ENCODE assay signal across 27 cellular contexts in genomic region chr3:162211470-162211869, GRCh38.
"Had no signal": no experiment of that assay in that cellular context is flagged by ENCODE, and none has a peak within 500 bp of the region (broad histone marks: within the 10 kb centered on the region; RNA-seq: fewer than 3 reads in every experiment).

No MANE protein-coding gene starts in this region.

- H3K36me3 ChIP-seq: brain microvascular endothelial cell, cardiac muscle cell, Peyer's patch had no signal

- H3K27me3 ChIP-seq: brain microvascular endothelial cell, cardiac muscle cell, Peyer's patch had no signal

- H3K27ac Mint-ChIP-seq: activated CD4-positive, alpha-beta memory T cell treated with anti-CD3 and anti-CD28 coated beads for 36 hours; activated CD4-positive, alpha-beta T cell treated with anti-CD3 and anti-CD28 coated beads, Interleukin-2, amount 10 ng/mL, durations not matched to agents 7 days and 5 days; activated naive CD4-positive, alpha-beta T cell treated with anti-CD3 and anti-CD28 coated beads, Interleukin-2, amount 50 U/mL, for 72 hours; T-cell had no signal

- H3K4me3 Mint-ChIP-seq: activated CD4-positive, alpha-beta memory T cell treated with anti-CD3 and anti-CD28 coated beads for 36 hours; activated CD4-positive, alpha-beta T cell treated with anti-CD3 and anti-CD28 coated beads, Interleukin-2, amount 10 ng/mL, durations not matched to agents 7 days and 5 days; activated T-cell treated with anti-CD3 and anti-CD28 coated beads, Interleukin-2, amount 50 U/mL, for 4 hours; T-cell had no signal

- FAIRE-seq: TTC549 had no signal

- H3K4me1 Mint-ChIP-seq: activated CD4-positive, alpha-beta T cell treated with anti-CD3 and anti-CD28 coated beads, Interleukin-2, amount 10 ng/mL, durations not matched to agents 7 days and 5 days; T-cell had no signal

- H3K4me3 ChIP-seq: cardiac muscle cell, Peyer's patch had no signal

- H3K27ac ChIP-seq: brain microvascular endothelial cell, cardiac muscle cell, Peyer's patch, VCaP had no signal

- H3K27me3 Mint-ChIP-seq: activated CD4-positive, alpha-beta memory T cell treated with anti-CD3 and anti-CD28 coated beads for 36 hours; activated CD4-positive, alpha-beta T cell treated with anti-CD3 and anti-CD28 coated beads, Interleukin-2, amount 10 ng/mL, durations not matched to agents 7 days and 5 days; T-cell had no signal

- H3K4me1 ChIP-seq: Peyer's patch had no signal

- H3K36me3 Mint-ChIP-seq: activated CD4-positive, alpha-beta memory T cell treated with anti-CD3 and anti-CD28 coated beads for 36 hours; activated naive CD4-positive, alpha-beta T cell treated with anti-CD3 and anti-CD28 coated beads, Interleukin-2, amount 50 U/mL, for 72 hours; T-cell had no signal

- H3K9me3 Mint-ChIP-seq: activated CD4-positive, alpha-beta T cell treated with anti-CD3 and anti-CD28 coated beads, Interleukin-2, amount 10 ng/mL, durations not matched to agents 7 days and 5 days had no signal

- DNase-seq: activated CD4-positive, alpha-beta memory T cell treated with anti-CD3 and anti-CD28 coated beads for 36 hours; activated CD4-positive, alpha-beta T cell treated with anti-CD3 and anti-CD28 coated beads, Interleukin-2, amount 10 ng/mL, durations not matched to agents 7 days and 5 days; activated CD4-positive, CD25-positive, alpha-beta regulatory T cell; activated CD8-positive, alpha-beta memory T cell treated with anti-CD3 and anti-CD28 coated beads for 24 hours; activated effector memory CD4-positive, alpha-beta T cell treated with anti-CD3 and anti-CD28 coated beads, Interleukin-2, amount 50 U/mL, for 16 hours; activated naive CD4-positive, alpha-beta T cell treated with Interleukin-2 at 50 U/mL for 16 hours; activated T-cell treated with anti-CD3 and anti-CD28 coated beads, Interleukin-2, amount 50 U/mL, for 4 hours; amygdala; brain microvascular endothelial cell; KG1; NCI-H1092 treated with DMSO at 0.1 percent for 48 hours; NCI-H1417 treated with DMSO at 0.1 percent for 48 hours; NCI-H1694 treated with DMSO at 0.1 percent for 48 hours; NCI-H2081; NCI-H510A treated with DMSO at 0.1 percent for 48 hours; NCI-H69; NK-92 treated with Interleukin-12 subunit alpha and Interleukin-12 subunit beta, amount 100 ng/mL, for 24 hours; OCI-M1; Peyer's patch; SHP77 treated with DMSO at 0.1 percent for 48 hours; T-cell; T-helper 2 cell; T1000 had no signal

- ATAC-seq: activated naive CD4-positive, alpha-beta T cell treated with anti-CD3 and anti-CD28 coated beads, Interleukin-2, amount 50 U/mL, for 72 hours; activated T-cell treated with anti-CD3 and anti-CD28 coated beads, Interleukin-2, amount 50 U/mL, for 4 hours; T-cell had no signal

- H3K9me3 ChIP-seq: Peyer's patch had no signal
